21 cellular contexts compared by ENCODE assay signal in the genomic region with DNA sequence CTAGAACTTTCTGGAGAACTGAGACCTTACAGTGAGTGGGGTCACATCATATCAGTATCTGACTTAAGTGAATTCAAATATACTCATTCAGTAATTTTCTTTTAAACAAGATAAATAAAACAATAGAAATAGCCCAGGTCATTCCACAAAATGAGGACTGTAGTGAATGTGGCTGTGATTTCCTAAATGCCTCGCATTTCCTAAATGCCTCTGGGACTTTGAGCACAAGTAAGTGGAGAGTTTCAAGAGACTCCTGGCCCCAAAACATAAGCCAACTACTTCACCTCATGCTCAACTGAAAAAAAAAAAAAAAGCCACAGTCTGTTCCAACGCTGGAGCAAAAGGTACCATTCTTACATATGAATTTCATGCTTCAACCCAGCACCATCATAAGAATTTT.
A peak's percentile ranks its signal among the peaks of the same experiment; 100 is the strongest.
DNase-seq lines count a peak whose midpoint lies in the region; ATAC-seq and TF ChIP-seq lines count a peak whose summit lies in the region.
"Had no signal": no experiment of that assay in that cellular context is flagged by ENCODE, and none has a peak within 500 bp of the region (broad histone marks: within the 10 kb centered on the region; RNA-seq: fewer than 3 reads in every experiment).

No MANE protein-coding gene starts in this region.

- H3K4me3 ChIP-seq in GM23338 (no peak overlapping the region), mesendoderm (ENCODE audit: low read length) (no peak overlapping the region)
- H3K4me3 ChIP-seq: MG63 had no signal

- peaks cover 34% of the 10 kb centered on the region for H3K4me1 Mint-ChIP-seq in GM23338
- H3K4me1 Mint-ChIP-seq in activated T-cell treated with anti-CD3 and anti-CD28 coated beads, Interleukin-2, amount 50 U/mL, for 72 hours (ENCODE audit: low read depth) = no peaks in the 10 kb centered on the region
- H3K4me1 Mint-ChIP-seq: B cell had no signal

- WGBS in mesendoderm (ENCODE audit: extremely low coverage, insufficient coverage, low lambda C conversion rate) = no CpG with 5 or more reads among the region's 2 CpGs

- H3K23ac ChIP-seq in mesendoderm (ENCODE audit: low read length) = no peak overlapping the region

- H4K5ac ChIP-seq in mesendoderm (ENCODE audit: low read length) = no peak overlapping the region

- H3K9me3 Mint-ChIP-seq in GM23338 = peaks cover 2% of the 10 kb centered on the region; the same call in 1 of the 3 replicates
- H3K9me3 Mint-ChIP-seq in activated T-cell treated with anti-CD3 and anti-CD28 coated beads, Interleukin-2, amount 50 U/mL, for 72 hours = no peaks in the 10 kb centered on the region
- H3K9me3 Mint-ChIP-seq: CD8-positive, alpha-beta T cell had no signal

- H3K4me1 ChIP-seq in GM23338 (ENCODE audit: insufficient read depth) (peaks cover 27% of the 10 kb centered on the region), mesendoderm (ENCODE audit: control insufficient read depth, low read depth, low read length) (peaks cover 29% of the 10 kb centered on the region)

- TF ChIP-seq CTCF in GM23338 (conservative IDR thresholded peaks at IDR 0.05; ENCODE audit: low read depth in 2 of 2) = no peak

- H3K18ac ChIP-seq in mesendoderm (ENCODE audit: low read length) = no peak overlapping the region

- H3K79me1 ChIP-seq in mesendoderm (ENCODE audit: low read length) = no peaks in the 10 kb centered on the region

- peaks cover 9% of the 10 kb centered on the region; the same call in 2 of the 3 replicates for H3K36me3 Mint-ChIP-seq in GM23338 (ENCODE audit: low read depth)
- no peaks in the 10 kb centered on the region for H3K36me3 Mint-ChIP-seq in activated T-cell treated with anti-CD3 and anti-CD28 coated beads, Interleukin-2, amount 50 U/mL, for 72 hours (ENCODE audit: insufficient read depth in 2 of 2)
- H3K36me3 Mint-ChIP-seq: CD8-positive, alpha-beta T cell had no signal

- H3K56ac ChIP-seq in mesendoderm (ENCODE audit: low read length) = no peak overlapping the region

- in situ Hi-C loops in KBM-7 (cut with MboI; ENCODE audit: low pct_unique_long_range_greater_than_20kb, low sequenced_read_pairs) = no loop called here

- no peaks in the 10 kb centered on the region; the same call in 1 of the 2 replicates for H3K36me3 ChIP-seq in GM23338 (ENCODE audit: insufficient read depth)
- no peaks in the 10 kb centered on the region for H3K36me3 ChIP-seq in mesendoderm (ENCODE audit: control insufficient read depth, insufficient read depth, low read length)
- H3K36me3 ChIP-seq: MG63 had no signal

- H2AK5ac ChIP-seq in mesendoderm (ENCODE audit: low read length) = no peak overlapping the region

- no peak overlapping the region for H4K8ac ChIP-seq in mesendoderm (ENCODE audit: low read depth, low read length)

- no peak overlapping the region for H3K27ac Mint-ChIP-seq in GM23338
- no peak overlapping the region for H3K27ac Mint-ChIP-seq in activated T-cell treated with anti-CD3 and anti-CD28 coated beads, Interleukin-2, amount 50 U/mL, for 72 hours
- H3K27ac Mint-ChIP-seq: B cell; CD8-positive, alpha-beta T cell had no signal

- H3K79me2 ChIP-seq in GM23338 (replicated peaks; ENCODE audit: insufficient read depth) (no peaks in the 10 kb centered on the region), mesendoderm (ENCODE audit: control insufficient read depth, insufficient read depth, low read length) (no peaks in the 10 kb centered on the region)

- H3K9me2 ChIP-seq in GM23338 (ENCODE audit: insufficient read depth) = peaks cover 13% of the 10 kb centered on the region; the same call in 1 of the 2 replicates
- H3K9me2 ChIP-seq: SK-N-SH had no signal

- ATAC-seq in GM23338 (no peak), HG03108 (IDR thresholded peaks at IDR 0.05; ENCODE audit: unreplicated experiment) (no peak)
- ATAC-seq in activated T-cell treated with anti-CD3 and anti-CD28 coated beads, Interleukin-2, amount 50 U/mL, for 72 hours (replicated peaks in 1 of 2) = no peak
- ATAC-seq: CD8-positive, alpha-beta T cell; PC-3 had no signal

- H2BK5ac ChIP-seq in mesendoderm (ENCODE audit: low read length) = peak overlapping the region; percentile 19

- peak overlapping the region; percentile 6 for H3K4ac ChIP-seq in mesendoderm (ENCODE audit: low read depth, low read length)

- DNase-seq in GM23338 (ENCODE audit: low spot score) (peak; percentile 51), astrocyte of the hippocampus (ENCODE audit: low read depth, low spot score) (peak; percentile 68), mesendoderm (peak; percentile 81), KBM-7 (no peak)
- no peak for DNase-seq in effector CD8-positive, alpha-beta T cell (lab: John Stamatoyannopoulos, UW)
- DNase-seq in activated T-cell treated with anti-CD3 and anti-CD28 coated beads, Interleukin-2, amount 50 U/mL, for 72 hours = no peak
- DNase-seq: CD8-positive, alpha-beta T cell; DMS 273 treated with DMSO at 0.1 percent for 48 hours; DMS79; GF-D8; KG1; MG63; NCI-H2029; NCI-H446; NCI-H524 treated with DMSO at 0.1 percent for 48 hours; NCI-H774; PC-3; SK-N-SH had no signal

- H2BK120ac ChIP-seq in mesendoderm (ENCODE audit: low read depth, low read length) = no peak overlapping the region

- H3K9ac ChIP-seq in mesendoderm (ENCODE audit: low read length) = no peak overlapping the region
- H3K9ac ChIP-seq: SK-N-SH had no signal

- peak overlapping the region; percentile 38 for H2BK15ac ChIP-seq in mesendoderm (replicated peaks; ENCODE audit: low read depth)

- H3K27ac ChIP-seq in GM23338 (ENCODE audit: low read depth) = no peak overlapping the region; the same call in 1 of the 2 replicates
- no peak overlapping the region for H3K27ac ChIP-seq in mesendoderm (ENCODE audit: low read depth, low read length)
- H3K27ac ChIP-seq: C4-2B had no signal

- H3K27me3 ChIP-seq in GM23338 (ENCODE audit: insufficient read depth) = no peaks in the 10 kb centered on the region
- no peaks in the 10 kb centered on the region for H3K27me3 ChIP-seq in mesendoderm (ENCODE audit: insufficient read depth, low read length, poor library complexity)
- H3K27me3 ChIP-seq: MG63 had no signal

- peak overlapping the region; percentile 14; the same call in 1 of the 2 replicates for H3K4me2 ChIP-seq in GM23338
- H3K4me2 ChIP-seq in mesendoderm (ENCODE audit: low read length) = no peak overlapping the region
- H3K4me2 ChIP-seq: SK-N-SH had no signal

- peaks cover 5% of the 10 kb centered on the region; the same call in 1 of the 2 replicates for H3F3A ChIP-seq in GM23338 (replicated peaks; ENCODE audit: low read depth)

- H3K27me3 Mint-ChIP-seq in GM23338 (ENCODE audit: insufficient read depth, low read depth, poor library complexity) = peaks cover 2% of the 10 kb centered on the region
- H3K27me3 Mint-ChIP-seq in activated T-cell treated with anti-CD3 and anti-CD28 coated beads, Interleukin-2, amount 50 U/mL, for 72 hours (ENCODE audit: low read depth) = peaks cover 16% of the 10 kb centered on the region

- H3K4me3 Mint-ChIP-seq in GM23338 = no peak overlapping the region
- H3K4me3 Mint-ChIP-seq in activated T-cell treated with anti-CD3 and anti-CD28 coated beads, Interleukin-2, amount 50 U/mL, for 72 hours = no peak overlapping the region
- H3K4me3 Mint-ChIP-seq: B cell; CD8-positive, alpha-beta T cell had no signal

- H4K20me1 ChIP-seq in GM23338 (replicated peaks; ENCODE audit: insufficient read depth) = no peaks in the 10 kb centered on the region

- no peak overlapping the region for H2AFZ ChIP-seq in GM23338

TF ChIP-seq in GM23338, 12 proteins besides CTCF, POLR2A, EP300 and RAD21:
- TF ChIP-seq, protein P1, sequence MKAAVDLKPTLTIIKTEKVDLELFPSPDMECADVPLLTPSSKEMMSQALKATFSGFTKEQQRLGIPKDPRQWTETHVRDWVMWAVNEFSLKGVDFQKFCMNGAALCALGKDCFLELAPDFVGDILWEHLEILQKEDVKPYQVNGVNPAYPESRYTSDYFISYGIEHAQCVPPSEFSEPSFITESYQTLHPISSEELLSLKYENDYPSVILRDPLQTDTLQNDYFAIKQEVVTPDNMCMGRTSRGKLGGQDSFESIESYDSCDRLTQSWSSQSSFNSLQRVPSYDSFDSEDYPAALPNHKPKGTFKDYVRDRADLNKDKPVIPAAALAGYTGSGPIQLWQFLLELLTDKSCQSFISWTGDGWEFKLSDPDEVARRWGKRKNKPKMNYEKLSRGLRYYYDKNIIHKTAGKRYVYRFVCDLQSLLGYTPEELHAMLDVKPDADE (IDR thresholded peaks at IDR 0.05) = no peak
- TF ChIP-seq EZH2 (IDR thresholded peaks at IDR 0.05; ENCODE audit: low read depth, unreplicated experiment) (no peak), JUNB (IDR thresholded peaks at IDR 0.05; ENCODE audit: unreplicated experiment) (no peak), CREB1 (CRISPR knock-in tag; IDR thresholded peaks at IDR 0.05; ENCODE audit: low read depth) (no peak), NANOG (IDR thresholded peaks at IDR 0.05; ENCODE audit: borderline replicate concordance) (no peak)
TF ChIP-seq in GM23338: peak in this region for 0.

Comparison
In these comparisons a context has a peak if more than half of its experiments do, and no peak if none do; other contexts are left out.
1. DNase-seq: peak in GM23338 (single experiment), astrocyte of the hippocampus (single experiment) and mesendoderm (single experiment); none in effector CD8-positive, alpha-beta T cell (single experiment), KBM-7 (single experiment) and activated T-cell treated with anti-CD3 and anti-CD28 coated beads, Interleukin-2, amount 50 U/mL, for 72 hours (0 of 2).